ENCODE assay signal across 8 cellular contexts in the genomic region with DNA sequence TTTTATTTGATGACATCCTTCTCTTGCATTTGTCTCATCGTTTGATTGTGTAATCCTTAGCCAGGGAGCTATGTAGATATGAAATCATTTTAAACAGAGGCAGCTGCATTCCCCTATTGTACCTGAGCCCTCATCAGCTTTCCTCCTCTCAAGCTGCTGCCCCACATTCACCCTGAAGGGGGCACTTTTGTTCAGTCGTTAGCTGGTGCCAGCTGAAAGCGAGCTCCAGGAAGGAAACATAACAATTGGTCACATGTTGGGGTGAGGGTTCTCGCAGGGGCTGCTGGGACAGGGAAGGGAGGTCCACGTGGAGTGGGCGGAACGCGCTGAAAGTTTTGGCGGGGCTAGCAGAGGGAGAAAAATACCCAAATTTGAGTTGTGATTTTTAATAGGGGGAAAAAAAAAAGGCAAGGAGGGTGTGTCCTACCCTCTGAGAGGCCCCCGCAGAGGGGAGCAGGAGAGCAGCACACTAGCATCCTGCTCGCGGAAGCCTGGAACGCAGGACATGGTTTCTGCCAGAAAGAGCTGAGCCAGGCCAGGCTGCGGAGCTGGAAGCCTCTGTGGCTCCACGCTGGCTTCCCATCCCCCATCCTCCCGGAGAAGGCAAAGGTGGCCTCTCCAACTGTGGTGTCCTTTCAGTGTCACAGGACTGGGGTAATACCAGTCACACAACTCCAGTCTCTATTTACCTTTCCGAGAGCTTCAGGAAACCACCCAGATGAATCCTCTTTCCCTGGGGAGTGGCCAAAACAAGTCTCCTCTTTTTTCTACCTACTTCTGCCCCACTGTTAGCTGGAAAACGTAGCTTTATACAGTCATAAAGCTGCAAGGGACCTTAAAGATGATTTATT. TPM values are rescaled to one million over a fixed set of nuclear protein-coding genes. Genes with fewer than 3 reads are reported as not detected.
A peak's percentile ranks its signal among the peaks of the same experiment; 100 is the strongest.
DNase-seq lines count a peak whose midpoint lies in the region; ATAC-seq and TF ChIP-seq lines count a peak whose summit lies in the region.

No MANE protein-coding gene starts in this region.

- TF ChIP-seq CTCF in GM12874 (IDR thresholded peaks at IDR 0.05; ENCODE audit: insufficient read depth, low read depth, low read length) (peak; percentile 72), heart right ventricle (IDR thresholded peaks at IDR 0.05) (peak; percentile 72 to 96 (median 84)), upper lobe of left lung (IDR thresholded peaks at IDR 0.05) (peak; percentile 85 to 98 (median 94))

- TF ChIP-seq POLR2A in upper lobe of left lung (IDR thresholded peaks at IDR 0.05): no peak

- intact Hi-C loops in heart right ventricle (cut with DNase I): loop anchor here (1.0 to 10.0 kb wide), 13 partner anchors 27 to 231 kb away; partner anchors contain the start of genes THRA (in 7 of the 10) and CASC3 (in 1 of the 10)
- intact Hi-C loops in posterior cingulate gyrus (cut with DNase I): loop anchor here (1.0 kb wide), 2 partner anchors 8 to 55 kb away; partner anchors contain the start of gene MSL1

- H3K9me3 ChIP-seq in heart right ventricle (no peaks in the 10 kb centered on the region), upper lobe of left lung (no peaks in the 10 kb centered on the region)

- H3K27me3 ChIP-seq in heart right ventricle: no peaks in the 10 kb centered on the region
- H3K27me3 ChIP-seq in upper lobe of left lung: no peaks in the 10 kb centered on the region

- H3K36me3 ChIP-seq in heart right ventricle (no peaks in the 10 kb centered on the region), upper lobe of left lung (no peaks in the 10 kb centered on the region)

- peak overlapping the region in 9 of 10 donors; percentile 32 to 59 (median 49) for H3K4me3 ChIP-seq in heart right ventricle
- H3K4me3 ChIP-seq in upper lobe of left lung: peak overlapping the region; percentile 36 to 53 (median 48)

- peak in 1 of 4 donors; percentile 32 for TF ChIP-seq EP300 in upper lobe of left lung (IDR thresholded peaks at IDR 0.05)

- peak; percentile 98 for DNase-seq in NCI-H1436 (lab: John Stamatoyannopoulos, UW)
- DNase-seq in SW480 (ENCODE audit: low spot score): peak; percentile 96
- DNase-seq in heart right ventricle: peak; percentile 86 to 95
- peak; percentile 91 to 99 (median 95) for DNase-seq in posterior cingulate gyrus
- DNase-seq in upper lobe of left lung: peak; percentile 62 to 94

- 0% methylated on average over 18 of the region's 18 CpGs for WGBS in adipose tissue, 3 donors
- 0 to 1% methylated on average over 18 of the region's 18 CpGs for WGBS in heart right ventricle, 2 donors
- WGBS in upper lobe of left lung, 2 donors: 1% methylated on average over 18 of the region's 18 CpGs

- peak overlapping the region; percentile 34 for H3K27ac ChIP-seq in adipose tissue (ENCODE audit: low read depth, low read length)
- H3K27ac ChIP-seq in heart right ventricle: peak overlapping the region; percentile 71 to 99 (median 93)
- H3K27ac ChIP-seq in upper lobe of left lung: peak overlapping the region; percentile 91 to 97 (median 93)

- peak; percentile 78 for ATAC-seq in HG02763 (IDR thresholded peaks at IDR 0.05; ENCODE audit: unreplicated experiment)
- ATAC-seq in heart right ventricle: peak; percentile 70 to 79 (median 75)
- peak; percentile 88 to 92 for ATAC-seq in upper lobe of left lung (ENCODE audit: low FRiP score in 2 of 2)

- H3K4me1 ChIP-seq in heart right ventricle (peaks cover 41 to 62% (median 58%) of the 10 kb centered on the region in 9 donors), upper lobe of left lung (peaks cover 53 to 61% (median 54%) of the 10 kb centered on the region in 4 donors)

RNA-seq across cellular contexts. Expression of gene MSL1, which starts 8.4 kb away (rescaled TPM):
- polyA plus RNA-seq in adipose tissue (10 to 100 TPM; 33.8 to 88.4 (median 62.1) TPM), heart right ventricle (10 to 100 TPM; 45.5 to 65.0 TPM)
- total RNA-seq in heart right ventricle (10 to 100 TPM; 26.3 to 57.4 (median 37.7) TPM), upper lobe of left lung (100 to 1,000 TPM in 3 of 6 donors, 10 to 100 TPM in 3; 57.6 to 240 (median 97.0) TPM)

RNA-seq across cellular contexts. Expression of gene NR1D1, which starts 12.9 kb away (rescaled TPM):
- polyA plus RNA-seq in adipose tissue (10 to 100 TPM in 2 of 3 donors, 1 to 10 TPM in 1; 7.3 to 20.7 (median 15.0) TPM), heart right ventricle (10 to 100 TPM in 1 of 2 donors, 1 to 10 TPM in 1; 7.1 to 24.4 TPM)
- total RNA-seq in heart right ventricle (10 to 100 TPM in 7 of 10 donors, 1 to 10 TPM in 3; 5.5 to 41.3 (median 29.9) TPM), upper lobe of left lung (10 to 100 TPM in 5 of 6 donors, 1 to 10 TPM in 1; 3.8 to 24.7 (median 15.8) TPM)

RNA-seq across cellular contexts. Expression of gene CASC3, which starts 27.0 kb away (rescaled TPM):
- polyA plus RNA-seq in adipose tissue: 10 to 100 TPM; 28.0 to 62.2 (median 43.2) TPM
- 10 to 100 TPM; 39.9 to 56.8 (median 43.7) TPM for total RNA-seq in heart right ventricle
- polyA plus RNA-seq in heart right ventricle: 10 to 100 TPM; 21.3 to 41.0 TPM
- total RNA-seq in upper lobe of left lung: 100 to 1,000 TPM in 2 of 6 donors, 10 to 100 TPM in 4; 52.2 to 141 (median 75.0) TPM

RNA-seq across cellular contexts. Expression of gene THRA, which starts 50.6 kb away (rescaled TPM):
- 10 to 100 TPM; 22.5 to 64.0 (median 60.6) TPM for polyA plus RNA-seq in adipose tissue
- total RNA-seq in heart right ventricle: 100 to 1,000 TPM in 1 of 10 donors, 10 to 100 TPM in 9; 59.8 to 102 (median 69.7) TPM
- 10 to 100 TPM; 29.8 to 44.2 TPM for polyA plus RNA-seq in heart right ventricle
- 10 to 100 TPM; 31.0 to 55.3 (median 49.9) TPM for total RNA-seq in upper lobe of left lung

RNA-seq across cellular contexts. Expression of gene MED24, which starts 59.1 kb away (rescaled TPM):
- polyA plus RNA-seq in adipose tissue (10 to 100 TPM; 29.2 to 55.6 (median 41.2) TPM), heart right ventricle (10 to 100 TPM; 47.2 to 75.6 TPM)
- total RNA-seq in heart right ventricle (10 to 100 TPM; 46.7 to 63.2 (median 58.4) TPM), upper lobe of left lung (100 to 1,000 TPM in 1 of 6 donors, 10 to 100 TPM in 5; 36.5 to 157 (median 71.0) TPM)

Comparison
In these comparisons a context has a peak if more than half of its experiments do, and no peak if none do; other contexts are left out.
1. Peak in every context shown above with its lines: DNase-seq, ATAC-seq, H3K4me3 ChIP-seq and H3K27ac ChIP-seq.
2. H3K27ac ChIP-seq: peak in every context shown above with its lines; median percentile 93 in heart right ventricle; 93 in upper lobe of left lung; 34 in adipose tissue.